1 cellular context compared by ENCODE assay signal in the genomic region with DNA sequence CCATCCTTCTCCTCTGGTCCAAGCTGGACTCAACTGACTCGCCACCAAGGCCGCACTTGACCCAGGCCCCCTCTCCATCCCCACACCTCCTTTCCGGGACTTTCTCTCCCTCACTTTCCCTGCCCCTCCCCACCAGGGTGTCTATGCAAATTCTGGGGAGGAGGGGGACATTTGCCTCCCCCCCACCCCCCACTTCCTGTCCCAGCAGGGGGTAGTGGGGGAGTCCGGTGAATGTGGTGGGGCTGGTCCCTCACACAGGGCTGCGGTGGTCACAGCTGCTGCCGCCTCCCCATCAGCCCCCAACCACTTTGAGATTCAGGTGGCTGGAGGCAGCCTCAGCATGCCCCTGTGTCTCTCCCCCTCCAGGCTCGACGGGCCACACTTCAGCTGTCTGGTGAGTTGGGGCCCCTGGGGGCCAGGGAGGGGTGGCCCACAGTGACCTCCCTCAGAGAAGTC.
A peak's percentile ranks its signal among the peaks of the same experiment; 100 is the strongest.
TF ChIP-seq lines count a peak whose summit lies in the region.

No MANE protein-coding gene starts in this region.

TF ChIP-seq in K562, 482 proteins besides CTCF, POLR2A, EP300 and RAD21:
- TF ChIP-seq MCM5 (IDR thresholded peaks at IDR 0.05; ENCODE audit: low read depth), result no peak
- TF ChIP-seq, protein P1, sequence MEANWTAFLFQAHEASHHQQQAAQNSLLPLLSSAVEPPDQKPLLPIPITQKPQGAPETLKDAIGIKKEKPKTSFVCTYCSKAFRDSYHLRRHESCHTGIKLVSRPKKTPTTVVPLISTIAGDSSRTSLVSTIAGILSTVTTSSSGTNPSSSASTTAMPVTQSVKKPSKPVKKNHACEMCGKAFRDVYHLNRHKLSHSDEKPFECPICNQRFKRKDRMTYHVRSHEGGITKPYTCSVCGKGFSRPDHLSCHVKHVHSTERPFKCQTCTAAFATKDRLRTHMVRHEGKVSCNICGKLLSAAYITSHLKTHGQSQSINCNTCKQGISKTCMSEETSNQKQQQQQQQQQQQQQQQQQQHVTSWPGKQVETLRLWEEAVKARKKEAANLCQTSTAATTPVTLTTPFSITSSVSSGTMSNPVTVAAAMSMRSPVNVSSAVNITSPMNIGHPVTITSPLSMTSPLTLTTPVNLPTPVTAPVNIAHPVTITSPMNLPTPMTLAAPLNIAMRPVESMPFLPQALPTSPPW (CRISPR knock-in tag; IDR thresholded peaks at IDR 0.05), result peak; percentile 39; the same call in 1 of the 2 replicates
